Comparison of ENCODE assay signal across 1 cellular context in genomic region chr3:4996223-4996765, GRCh38.
A peak's percentile ranks its signal among the peaks of the same experiment; 100 is the strongest.
TF ChIP-seq lines count a peak whose summit lies in the region.

No MANE protein-coding gene starts in this region.

TF ChIP-seq in K562, 482 proteins besides CTCF, POLR2A, EP300 and RAD21 (continued from another document and continues in another):
- TF ChIP-seq ATF2 (CRISPR knock-in tag; IDR thresholded peaks at IDR 0.05) (no peak), HOMEZ (CRISPR knock-in tag; IDR thresholded peaks at IDR 0.05) (no peak), ZBTB40 (IDR thresholded peaks at IDR 0.05) (0 out of 2 replicates have a peak, but pooled peaks have one; percentile 9), ZBTB40 (CRISPR knock-in tag; IDR thresholded peaks at IDR 0.05) (no peak), LEF1 (IDR thresholded peaks at IDR 0.05) (no peak), CEBPB (tag; IDR thresholded peaks at IDR 0.05) (peak; percentile 31; the same call in 1 of the 2 replicates), TEAD1 (CRISPR knock-in tag; IDR thresholded peaks at IDR 0.05) (peak in 1 of 2 experiments; percentile 86; a peak in 2 of 4 replicates), MEIS2 (IDR thresholded peaks at IDR 0.05; ENCODE audit: partially characterized antibody) (peak; percentile 12), ZNF431 (CRISPR knock-in tag; IDR thresholded peaks at IDR 0.05) (no peak), ZNF143 (CRISPR knock-in tag; IDR thresholded peaks at IDR 0.05) (no peak), TOE1 (IDR thresholded peaks at IDR 0.05; ENCODE audit: borderline replicate concordance) (peak; percentile 27; the same call in 1 of the 2 replicates), TOE1 (CRISPR knock-in tag; IDR thresholded peaks at IDR 0.05; ENCODE audit: borderline replicate concordance, low read depth) (no peak), MEF2D (tag; conservative IDR thresholded peaks at IDR 0.05; ENCODE audit: low read depth) (0 out of 2 replicates have a peak, but pooled peaks have one; percentile 26), CBFB (CRISPR knock-in tag; IDR thresholded peaks at IDR 0.05) (no peak), ZNF146 (CRISPR knock-in tag; IDR thresholded peaks at IDR 0.05; ENCODE audit: unreplicated experiment) (no peak), HDAC8 (tag; IDR thresholded peaks at IDR 0.05) (no peak), ZSCAN29 (IDR thresholded peaks at IDR 0.05) (no peak), TGIF2 (CRISPR knock-in tag; IDR thresholded peaks at IDR 0.05) (no peak), KLF13 (tag; IDR thresholded peaks at IDR 0.05; ENCODE audit: borderline replicate concordance, low read depth) (no peak; the same call in 1 of the 2 replicates), FOXO4 (CRISPR knock-in tag; IDR thresholded peaks at IDR 0.05) (no peak), PATZ1 (CRISPR knock-in tag; IDR thresholded peaks at IDR 0.05; ENCODE audit: borderline replicate concordance) (no peak), E2F4 (CRISPR knock-in tag; IDR thresholded peaks at IDR 0.05; ENCODE audit: low read depth) (no peak), CREB1 (IDR thresholded peaks at IDR 0.05) (peak; percentile 4; the same call in 1 of the 2 replicates), CREB1 (CRISPR knock-in tag; IDR thresholded peaks at IDR 0.05) (no peak), MAZ (CRISPR knock-in tag; conservative IDR thresholded peaks at IDR 0.05 in 1 of 2, IDR thresholded peaks at IDR 0.05 in 1 of 2) (peak; percentile 11 to 20; a peak in 1 of 4 replicates), NFE2 (IDR thresholded peaks at IDR 0.05; ENCODE audit: low read depth) (no peak), ZNF507 (tag; conservative IDR thresholded peaks at IDR 0.05) (no peak), U2AF2 (optimal IDR thresholded peaks at IDR 0.05; ENCODE audit: low read depth, low read length) (no peak), TFAP4 (CRISPR knock-in tag; IDR thresholded peaks at IDR 0.05; ENCODE audit: borderline replicate concordance) (0 out of 2 replicates have a peak, but pooled peaks have one; percentile 19), ARID1B (IDR thresholded peaks at IDR 0.05) (peak; percentile 29; the same call in 1 of the 2 replicates), SP1 (CRISPR knock-in tag; IDR thresholded peaks at IDR 0.05) (no peak), HNRNPL (IDR thresholded peaks at IDR 0.05; ENCODE audit: low read depth, low read length) (no peak), POLR3A (IDR thresholded peaks at IDR 0.05; ENCODE audit: borderline replicate concordance, extremely low read depth, insufficient read depth, insufficient read length) (no peak), NR4A1 (CRISPR knock-in tag; IDR thresholded peaks at IDR 0.05) (0 out of 2 replicates have a peak, but pooled peaks have one; percentile 19), NR4A1 (tag; IDR thresholded peaks at IDR 0.05) (no peak), CCNT2 (IDR thresholded peaks at IDR 0.05; ENCODE audit: borderline replicate concordance, extremely low read depth, insufficient read length, low read depth, low read length) (no peak), CBFA2T3 (IDR thresholded peaks at IDR 0.05) (peak; percentile 36), GATA2 (CRISPR knock-in tag; IDR thresholded peaks at IDR 0.05) (no peak), ZNF140 (CRISPR knock-in tag; IDR thresholded peaks at IDR 0.05) (no peak), ZNF444 (CRISPR knock-in tag; IDR thresholded peaks at IDR 0.05) (0 out of 2 replicates have a peak, but pooled peaks have one; percentile 12), KLF6 (CRISPR knock-in tag; IDR thresholded peaks at IDR 0.05; ENCODE audit: borderline replicate concordance) (peak; percentile 26; the same call in 1 of the 2 replicates), ELF1 (tag; IDR thresholded peaks at IDR 0.05) (no peak), CHAMP1 (IDR thresholded peaks at IDR 0.05) (no peak), CREB3 (tag; conservative IDR thresholded peaks at IDR 0.05; ENCODE audit: low read depth) (no peak)
